In the genomic region with DNA sequence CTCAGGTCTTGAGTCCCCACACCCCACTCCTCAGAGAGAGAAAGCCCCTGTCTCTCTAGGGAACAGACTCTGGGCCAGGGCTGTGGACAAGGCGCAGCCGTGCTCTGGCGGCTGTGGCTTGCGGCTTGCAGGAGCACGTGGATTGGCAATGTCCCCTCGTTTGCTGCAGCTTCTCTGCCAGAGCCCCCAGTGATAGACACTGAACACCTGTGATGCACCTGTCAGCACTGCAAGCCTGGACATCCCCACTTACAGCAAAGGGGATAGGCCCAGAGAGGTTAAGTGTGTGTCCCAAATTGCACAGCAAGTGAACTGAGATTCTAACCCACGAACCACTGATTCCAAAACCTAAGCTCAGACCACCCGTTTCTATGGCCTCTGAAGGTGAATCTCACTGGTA, we compare ENCODE assay signal across 20 cellular contexts. TPM values are rescaled to one million over a fixed set of nuclear protein-coding genes. Genes with fewer than 3 reads are reported as not detected.
"Had no signal": no experiment of that assay in that cellular context is flagged by ENCODE, and none has a peak within 500 bp of the region (broad histone marks: within the 10 kb centered on the region; RNA-seq: fewer than 3 reads in every experiment).

No MANE protein-coding gene starts in this region.

- H3K9me3 Mint-ChIP-seq: naive thymus-derived CD8-positive, alpha-beta T cell; stimulated activated naive CD8-positive, alpha-beta T cell treated with anti-CD3 and anti-CD28 coated beads, Interleukin-15, Interleukin-2, amounts not matched to agents 100 ng/mL and 50 ng/mL, for 24 hours had no signal

- H3K36me3 ChIP-seq: heart left ventricle, left lung, neutrophil, right atrium auricular region, tibial artery, upper lobe of left lung, uterus had no signal

- H3K4me3 ChIP-seq: heart left ventricle, left lung, right atrium auricular region, tibial artery, upper lobe of left lung, uterus had no signal

- H3K4me3 Mint-ChIP-seq: naive thymus-derived CD8-positive, alpha-beta T cell; stimulated activated memory B cell treated with anti-CD40 and anti-IgM and Interleukin-4, amounts not matched to agents 10 μg/mL and 1 μg/mL and 100 μg/mL, for 72 hours; stimulated activated naive CD8-positive, alpha-beta T cell treated with anti-CD3 and anti-CD28 coated beads, Interleukin-15, Interleukin-2, amounts not matched to agents 100 ng/mL and 50 ng/mL, for 24 hours had no signal

- H3K9me3 ChIP-seq: heart left ventricle, left lung, neutrophil, right atrium auricular region, tibial artery, upper lobe of left lung, uterus had no signal

- H3K27me3 ChIP-seq: right atrium auricular region had no signal

- H3K36me3 Mint-ChIP-seq: naive thymus-derived CD8-positive, alpha-beta T cell; stimulated activated memory B cell treated with anti-CD40 and anti-IgM and Interleukin-4, amounts not matched to agents 10 μg/mL and 1 μg/mL and 100 μg/mL, for 72 hours had no signal

- DNase-seq: effector memory CD4-positive, alpha-beta T cell; hypothalamus; kidney glomerular epithelial cell; left lung; naive thymus-derived CD8-positive, alpha-beta T cell; stimulated activated CD4-positive, alpha-beta T cell treated with anti-CD3 and anti-CD28 coated beads, Interleukin-4, amount 100 ng/mL, for 1 hour; tibial artery; upper lobe of left lung; uterus had no signal

- H3K27ac Mint-ChIP-seq: naive thymus-derived CD8-positive, alpha-beta T cell; stimulated activated memory B cell treated with anti-CD40 and anti-IgM and Interleukin-4, amounts not matched to agents 10 μg/mL and 1 μg/mL and 100 μg/mL, for 72 hours; stimulated activated naive CD8-positive, alpha-beta T cell treated with anti-CD3 and anti-CD28 coated beads, Interleukin-15, Interleukin-2, amounts not matched to agents 100 ng/mL and 50 ng/mL, for 24 hours had no signal

- ATAC-seq: esophagus mucosa; left lung; naive thymus-derived CD8-positive, alpha-beta T cell; stimulated activated memory B cell treated with anti-CD40 and anti-IgM and Interleukin-4, amounts not matched to agents 10 μg/mL and 1 μg/mL and 100 μg/mL, for 72 hours had no signal

- H3K4me1 ChIP-seq: left lung, tibial artery, upper lobe of left lung, uterus had no signal

- H3K27ac ChIP-seq: left lung, neutrophil, right atrium auricular region, tibial artery, upper lobe of left lung, uterus had no signal

RNA-seq across cellular contexts. Expression of a gene that starts 7.0 kb away (rescaled TPM):
- total RNA-seq: esophagus mucosa, glomerular endothelial cell, lung microvascular endothelial cell, mesenteric fat pad, osteocyte had no signal
- polyA plus RNA-seq: neural cell had no signal
